In the genomic region with DNA sequence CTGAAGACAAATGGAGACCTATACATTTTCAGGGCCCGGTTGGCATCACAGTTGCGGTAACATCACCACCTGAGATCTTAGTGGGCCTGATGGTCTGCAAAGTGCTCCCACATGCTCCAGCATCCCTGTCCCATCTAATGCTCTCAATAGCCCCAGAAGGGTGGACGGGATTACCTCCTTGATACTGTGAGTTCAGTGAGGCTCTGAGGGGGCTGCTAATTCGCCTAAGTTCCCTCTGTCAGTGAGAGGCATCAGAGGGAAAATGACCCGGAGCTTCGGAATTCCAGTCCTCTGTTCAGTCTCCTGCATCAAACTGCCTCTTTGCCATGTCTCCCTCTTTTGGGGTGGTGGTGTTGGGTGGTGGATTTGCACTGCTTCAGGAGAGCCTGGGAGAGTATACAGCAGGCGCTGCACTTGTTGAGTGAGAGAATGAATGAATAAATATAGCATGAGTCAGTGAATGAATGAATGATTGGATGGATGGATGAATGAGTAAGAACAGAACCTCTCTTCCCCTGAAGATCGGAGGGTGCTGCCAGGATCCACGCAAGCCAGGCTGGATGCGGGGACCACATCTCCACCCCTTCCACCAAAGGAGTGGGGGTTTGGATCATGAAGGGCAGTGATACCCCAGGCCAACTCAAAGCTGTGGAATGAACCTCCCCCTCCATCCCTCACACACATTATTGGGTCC, we compare ENCODE assay signal across 18 cellular contexts.
"Had no signal": no experiment of that assay in that cellular context is flagged by ENCODE, and none has a peak within 500 bp of the region (broad histone marks: within the 10 kb centered on the region; RNA-seq: fewer than 3 reads in every experiment).

No MANE protein-coding gene starts in this region.

- H3K4me3 Mint-ChIP-seq: activated B cell treated with CpG ODN at 0.5 μM for 24 hours; activated CD4-positive, alpha-beta memory T cell treated with anti-CD3 and anti-CD28 coated beads for 36 hours; activated CD4-positive, alpha-beta T cell treated with anti-CD3 and anti-CD28 coated beads, Interleukin-2, amount 10 ng/mL, durations not matched to agents 7 days and 5 days; activated naive CD8-positive, alpha-beta T cell treated with anti-CD3 and anti-CD28 coated beads, Interleukin-2, amount 10 ng/mL, durations not matched to agents 7 days and 5 days; T-helper 1 cell treated with Interleukin-12 subunit alpha and Interleukin-12 subunit beta and Interleukin-4 antibody, amounts not matched to agents 30 μg/mL and 1 μg/mL, for 36 hours had no signal

- H3K4me3 ChIP-seq: adrenal gland, breast epithelium had no signal

- H3K27me3 ChIP-seq: adrenal gland, breast epithelium had no signal

- H3K27ac Mint-ChIP-seq: activated B cell treated with CpG ODN at 0.5 μM for 24 hours; activated CD4-positive, alpha-beta memory T cell treated with anti-CD3 and anti-CD28 coated beads for 36 hours; activated CD4-positive, alpha-beta T cell treated with anti-CD3 and anti-CD28 coated beads, Interleukin-2, amount 10 ng/mL, durations not matched to agents 7 days and 5 days; activated naive CD8-positive, alpha-beta T cell treated with anti-CD3 and anti-CD28 coated beads, Interleukin-2, amount 10 ng/mL, durations not matched to agents 7 days and 5 days; T-helper 1 cell treated with Interleukin-12 subunit alpha and Interleukin-12 subunit beta and Interleukin-4 antibody, amounts not matched to agents 30 μg/mL and 1 μg/mL, for 36 hours had no signal

- H3K27me3 Mint-ChIP-seq: activated CD4-positive, alpha-beta memory T cell treated with anti-CD3 and anti-CD28 coated beads for 36 hours had no signal

- ATAC-seq: PC-3 had no signal

- DNase-seq: activated B cell treated with CpG ODN at 0.5 μM for 24 hours; activated CD4-positive, alpha-beta memory T cell treated with anti-CD3 and anti-CD28 coated beads for 36 hours; activated CD4-positive, alpha-beta T cell treated with anti-CD3 and anti-CD28 coated beads for 1 hour; activated CD4-positive, alpha-beta T cell treated with anti-CD3 and anti-CD28 coated beads, Interleukin-2, amount 10 ng/mL, durations not matched to agents 7 days and 5 days; activated naive CD4-positive, alpha-beta T cell treated with anti-CD3 and anti-CD28 coated beads, Interleukin-2, amount 50 U/mL, for 16 hours; activated naive CD8-positive, alpha-beta T cell treated with anti-CD3 and anti-CD28 coated beads, Interleukin-2, amount 10 ng/mL, durations not matched to agents 7 days and 5 days; aorta; Kasumi-1; KBM-7; NCI-H1105 treated with DMSO at 0.1 percent for 48 hours; NCI-H1436 treated with DMSO at 0.1 percent for 48 hours; NCI-H187; NCI-H2081; PC-3; SHP77 treated with DMSO at 0.1 percent for 48 hours had no signal

- H3K4me1 Mint-ChIP-seq: activated B cell treated with CpG ODN at 0.5 μM for 24 hours; activated CD4-positive, alpha-beta T cell treated with anti-CD3 and anti-CD28 coated beads, Interleukin-2, amount 10 ng/mL, durations not matched to agents 7 days and 5 days; activated naive CD8-positive, alpha-beta T cell treated with anti-CD3 and anti-CD28 coated beads, Interleukin-2, amount 10 ng/mL, durations not matched to agents 7 days and 5 days had no signal

- H3K36me3 ChIP-seq: adrenal gland, breast epithelium had no signal

- H3K36me3 Mint-ChIP-seq: activated CD4-positive, alpha-beta memory T cell treated with anti-CD3 and anti-CD28 coated beads for 36 hours; activated naive CD8-positive, alpha-beta T cell treated with anti-CD3 and anti-CD28 coated beads, Interleukin-2, amount 10 ng/mL, durations not matched to agents 7 days and 5 days had no signal

- H3K4me1 ChIP-seq: adrenal gland, breast epithelium had no signal

- H3K9me3 Mint-ChIP-seq: activated B cell treated with CpG ODN at 0.5 μM for 24 hours; activated CD4-positive, alpha-beta memory T cell treated with anti-CD3 and anti-CD28 coated beads for 36 hours; activated CD4-positive, alpha-beta T cell treated with anti-CD3 and anti-CD28 coated beads, Interleukin-2, amount 10 ng/mL, durations not matched to agents 7 days and 5 days; activated naive CD8-positive, alpha-beta T cell treated with anti-CD3 and anti-CD28 coated beads, Interleukin-2, amount 10 ng/mL, durations not matched to agents 7 days and 5 days; T-helper 1 cell treated with Interleukin-12 subunit alpha and Interleukin-12 subunit beta and Interleukin-4 antibody, amounts not matched to agents 30 μg/mL and 1 μg/mL, for 36 hours had no signal

- H3K27ac ChIP-seq: adrenal gland, breast epithelium had no signal

- H3K9me3 ChIP-seq: adrenal gland, breast epithelium had no signal
